Comparison of ENCODE assay signal across 8 cellular contexts in genomic region chr1:3453203-3453761, GRCh38. TPM values are rescaled to one million over a fixed set of nuclear protein-coding genes. Genes with fewer than 3 reads are reported as not detected.
DNase-seq lines count a peak whose midpoint lies in the region; ATAC-seq and TF ChIP-seq lines count a peak whose summit lies in the region.

No MANE protein-coding gene starts in this region.

- TF ChIP-seq EP300 in neural cell (conservative IDR thresholded peaks at IDR 0.05; ENCODE audit: poor library complexity, severe bottlenecking), result no peak
- TF ChIP-seq EP300 in stomach (IDR thresholded peaks at IDR 0.05), result no peak

- no peaks in the 10 kb centered on the region for H3K9me3 Mint-ChIP-seq in HFFc6
- H3K9me3 Mint-ChIP-seq in activated T-helper 1 cell treated with anti-CD3 and anti-CD28 coated beads, Interleukin-12 subunit alpha, Interleukin-12 subunit beta, Interleukin-2, Interleukin-4 antibody, amounts not matched to agents 30 ng/mL and 10 ng/mL and 1 ng/mL, durations not matched to agents 14 hours and 24 hours and 36 hours, result no peaks in the 10 kb centered on the region

- DNase-seq in CMK (ENCODE audit: low read depth) (peak; percentile 64), HFFc6 (peak; percentile 50), PC-9 (peak; percentile 50 to 85), fibroblast of pulmonary artery (ENCODE audit: low read depth) (peak; percentile 65), stomach (peak; percentile 88)
- peak; percentile 56 for DNase-seq in activated T-helper 1 cell treated with anti-CD3 and anti-CD28 coated beads, Interleukin-12 subunit alpha, Interleukin-12 subunit beta, Interleukin-2, Interleukin-4 antibody, amounts not matched to agents 30 ng/mL and 10 ng/mL and 1 ng/mL, durations not matched to agents 14 hours and 24 hours and 36 hours (ENCODE audit: low spot score)

- H3K4me2 ChIP-seq in PC-9 (peak overlapping the region; percentile 76; the same call in 1 of the 2 replicates), neural cell (ENCODE audit: low read length) (no peak overlapping the region)

- H3K9me3 ChIP-seq in PC-9 (ENCODE audit: insufficient read depth, low read depth), result no peaks in the 10 kb centered on the region
- no peaks in the 10 kb centered on the region for H3K9me3 ChIP-seq in neural cell (ENCODE audit: low read length)
- peaks cover 0 to under 1% (median 0%) of the 10 kb centered on the region in 4 donors for H3K9me3 ChIP-seq in stomach

- peaks cover 10% of the 10 kb centered on the region for H3K4me1 ChIP-seq in PC-9 (replicated peaks; ENCODE audit: insufficient read depth)
- peaks cover 38 to 54% (median 52%) of the 10 kb centered on the region in 4 donors for H3K4me1 ChIP-seq in stomach

- H3K9ac ChIP-seq in neural cell (ENCODE audit: low read length), result no peak overlapping the region

- BruUV-seq in PC-9 (replicated peaks; lab: Mats Ljungman, UMichigan), result no TSS peak

- TF ChIP-seq CTCF in HFFc6 (IDR thresholded peaks at IDR 0.05), result peak; percentile 97
- TF ChIP-seq CTCF in PC-9 (conservative IDR thresholded peaks at IDR 0.05), result peak; percentile 92
- peak; percentile 91 for TF ChIP-seq CTCF in fibroblast of pulmonary artery (IDR thresholded peaks at IDR 0.05; ENCODE audit: low read length, missing control alignments)
- peak; percentile 95 for TF ChIP-seq CTCF in neural cell (IDR thresholded peaks at IDR 0.05; ENCODE audit: poor library complexity, severe bottlenecking)
- peak in 5 of 7 experiments; percentile 87 to 97 (median 92) for TF ChIP-seq CTCF in stomach (IDR thresholded peaks at IDR 0.05)

- peaks cover 10% of the 10 kb centered on the region; the same call in 1 of the 2 replicates for H3F3A ChIP-seq in PC-9 (ENCODE audit: insufficient read depth, low read depth)
- H3F3A ChIP-seq in neural cell (ENCODE audit: insufficient read depth, low read length, poor library complexity, severe bottlenecking), result no peaks in the 10 kb centered on the region

- H3K27ac Mint-ChIP-seq in HFFc6, result no peak overlapping the region
- no peak overlapping the region for H3K27ac Mint-ChIP-seq in activated T-helper 1 cell treated with anti-CD3 and anti-CD28 coated beads, Interleukin-12 subunit alpha, Interleukin-12 subunit beta, Interleukin-2, Interleukin-4 antibody, amounts not matched to agents 30 ng/mL and 10 ng/mL and 1 ng/mL, durations not matched to agents 14 hours and 24 hours and 36 hours

- H3K4me1 Mint-ChIP-seq in HFFc6 (ENCODE audit: low read depth), result no peaks in the 10 kb centered on the region
- no peaks in the 10 kb centered on the region for H3K4me1 Mint-ChIP-seq in activated T-helper 1 cell treated with anti-CD3 and anti-CD28 coated beads, Interleukin-12 subunit alpha, Interleukin-12 subunit beta, Interleukin-2, Interleukin-4 antibody, amounts not matched to agents 30 ng/mL and 10 ng/mL and 1 ng/mL, durations not matched to agents 14 hours and 24 hours and 36 hours (ENCODE audit: low read depth)

- POLR2A ChIA-PET in PC-9 (lab: Charles Lee; ENCODE audit: unreplicated experiment), result interaction anchor here (0.7 kb wide), 1 partner anchor 28 kb away, joined by 4 read pairs; no protein-coding TSS in a partner anchor

- CTCF ChIA-PET in PC-9 (lab: Charles Lee), result interaction anchor here (0.6 to 1.7 kb wide), 19 partner anchors 18 to 1553 kb away, joined by 3 to 23 read pairs (median 5); partner anchors contain the start of genes C1orf174, CEP104 and DFFB

- H3K27me3 ChIP-seq in PC-9 (ENCODE audit: insufficient read depth, low read depth), result peaks cover 24% of the 10 kb centered on the region
- H3K27me3 ChIP-seq in neural cell (ENCODE audit: insufficient read depth, low read depth, low read length), result peaks cover 5% of the 10 kb centered on the region
- H3K27me3 ChIP-seq in stomach, result peaks cover 4 to 65% (median 33%) of the 10 kb centered on the region in 3 donors

- peaks cover 9% of the 10 kb centered on the region for H3K27me3 Mint-ChIP-seq in HFFc6 (ENCODE audit: insufficient read depth)
- H3K27me3 Mint-ChIP-seq in activated T-helper 1 cell treated with anti-CD3 and anti-CD28 coated beads, Interleukin-12 subunit alpha, Interleukin-12 subunit beta, Interleukin-2, Interleukin-4 antibody, amounts not matched to agents 30 ng/mL and 10 ng/mL and 1 ng/mL, durations not matched to agents 14 hours and 24 hours and 36 hours (ENCODE audit: insufficient read depth), result peaks cover 12% of the 10 kb centered on the region

- H3K4me3 ChIP-seq in PC-9 (no peak overlapping the region), fibroblast of pulmonary artery (replicated peaks; ENCODE audit: low read depth, low read length) (no peak overlapping the region), neural cell (ENCODE audit: low read length) (no peak overlapping the region), stomach (no peak overlapping the region)

- H3K36me3 Mint-ChIP-seq in HFFc6 (ENCODE audit: low read depth), result no peaks in the 10 kb centered on the region
- H3K36me3 Mint-ChIP-seq in activated T-helper 1 cell treated with anti-CD3 and anti-CD28 coated beads, Interleukin-12 subunit alpha, Interleukin-12 subunit beta, Interleukin-2, Interleukin-4 antibody, amounts not matched to agents 30 ng/mL and 10 ng/mL and 1 ng/mL, durations not matched to agents 14 hours and 24 hours and 36 hours (ENCODE audit: low read depth), result no peaks in the 10 kb centered on the region

- no peak overlapping the region for H3K27ac ChIP-seq in PC-9
- H3K27ac ChIP-seq in neural cell (ENCODE audit: low read length), result no peak overlapping the region
- peak overlapping the region; percentile 73 to 93 (median 92) for H3K27ac ChIP-seq in stomach

- H4K20me1 ChIP-seq in PC-9 (ENCODE audit: insufficient read depth), result no peaks in the 10 kb centered on the region
- H4K20me1 ChIP-seq in neural cell (ENCODE audit: insufficient read depth), result no peaks in the 10 kb centered on the region

- no peak for TF ChIP-seq POLR2A in stomach (IDR thresholded peaks at IDR 0.05)

- peak; percentile 95 for TF ChIP-seq RAD21 in neural cell (conservative IDR thresholded peaks at IDR 0.05)

- H3K36me3 ChIP-seq in PC-9 (ENCODE audit: low read depth) (no peaks in the 10 kb centered on the region), neural cell (ENCODE audit: insufficient read depth, low read length) (no peaks in the 10 kb centered on the region), stomach (no peaks in the 10 kb centered on the region)

- 17 to 23% (median 21%) methylated on average over 13 to 18 of the region's 18 CpGs for WGBS in stomach, 5 donors

- intact Hi-C loops in PC-9 (cut with micrococcal nuclease; ENCODE audit: unreplicated experiment) (loop anchor here (1.0 to 5.0 kb wide), 5 partner anchors 30 to 448 kb away; partner anchors contain the start of genes C1orf174 and LRRC47), stomach (cut with DNase I; ENCODE audit: low total_unique reads) (no loop called here)
- intact Hi-C loops in activated T-helper 1 cell treated with anti-CD3 and anti-CD28 coated beads, Interleukin-12 subunit alpha, Interleukin-12 subunit beta, Interleukin-2, Interleukin-4 antibody, amounts not matched to agents 30 ng/mL and 10 ng/mL and 1 ng/mL, durations not matched to agents 14 hours and 24 hours and 36 hours (cut with micrococcal nuclease), result loop anchor here (1.0 kb wide), 2 partner anchors 31 to 166 kb away; no protein-coding TSS in a partner anchor

- H3K4me3 Mint-ChIP-seq in HFFc6, result no peak overlapping the region
- H3K4me3 Mint-ChIP-seq in activated T-helper 1 cell treated with anti-CD3 and anti-CD28 coated beads, Interleukin-12 subunit alpha, Interleukin-12 subunit beta, Interleukin-2, Interleukin-4 antibody, amounts not matched to agents 30 ng/mL and 10 ng/mL and 1 ng/mL, durations not matched to agents 14 hours and 24 hours and 36 hours, result no peak overlapping the region

- no peak overlapping the region for H2AFZ ChIP-seq in PC-9
- H2AFZ ChIP-seq in neural cell (ENCODE audit: low read depth, low read length), result no peak overlapping the region

- ATAC-seq in GM21825 (IDR thresholded peaks at IDR 0.05; ENCODE audit: unreplicated experiment), result no peak

- H3K9me2 ChIP-seq in PC-9 (ENCODE audit: insufficient read depth), result no peaks in the 10 kb centered on the region
- no peaks in the 10 kb centered on the region for H3K9me2 ChIP-seq in neural cell (ENCODE audit: insufficient read depth, low read length)

- H3K79me2 ChIP-seq in PC-9 (ENCODE audit: low read depth), result 0 out of 2 replicates have a peak, but pooled peaks cover 9% of the 10 kb centered on the region
- no peaks in the 10 kb centered on the region for H3K79me2 ChIP-seq in neural cell (replicated peaks; ENCODE audit: insufficient read depth, low read length)

TF ChIP-seq in neural cell, 6 proteins besides CTCF, POLR2A, EP300 and RAD21 (continues in another document):
- TF ChIP-seq TAF1 (IDR thresholded peaks at IDR 0.05; ENCODE audit: low read depth), result no peak

RNA-seq across cellular contexts. Expression of gene ARHGEF16, which starts 1.2 kb away (rescaled TPM):
- under 1 TPM in 3 of 6 experiments, not detected in 3; 0.08 to 0.18 (median 0.17) TPM for total RNA-seq in HFFc6 (2021; fragmentation: NEBNext Ultra II Directional; extraction: Animal tissue kit (Norgen Biotek cat#: 25700))
- total RNA-seq in PC-9 (2021) (25.1 and 29.1 TPM in 2 replicates), stomach (100 to 1,000 TPM in 2 of 5 donors, 10 to 100 TPM in 3; 16.9 to 149 (median 51.0) TPM)
- not detected in 2 replicates for total RNA-seq in activated T-helper 1 cell treated with anti-CD3 and anti-CD28 coated beads, Interleukin-12 subunit alpha, Interleukin-12 subunit beta, Interleukin-2, Interleukin-4 antibody, amounts not matched to agents 30 ng/mL and 10 ng/mL and 1 ng/mL, durations not matched to agents 14 hours and 24 hours and 36 hours
- polyA plus RNA-seq in neural cell (0.64 and 0.96 TPM in 2 replicates), stomach (10 to 100 TPM; 14.6 to 28.4 (median 23.1) TPM)
- 0.23 and 0.24 TPM in 2 replicates for polyA minus RNA-seq in neural cell

Comparison
In these comparisons a context has a peak if more than half of its experiments do, and no peak if none do; other contexts are left out.
1. H3K27ac ChIP-seq: peak in stomach (5 of 5); none in PC-9 (single experiment) and neural cell (single experiment).
2. RNA of gene ARHGEF16, which starts 1.2 kb away (total RNA-seq): 16.9 to 149 TPM in stomach and 25.1 to 29.1 TPM in PC-9; 0.08 to 0.18 TPM in HFFc6 and not detected in activated T-helper 1 cell treated with anti-CD3 and anti-CD28 coated beads, Interleukin-12 subunit alpha, Interleukin-12 subunit beta, Interleukin-2, Interleukin-4 antibody, amounts not matched to agents 30 ng/mL and 10 ng/mL and 1 ng/mL, durations not matched to agents 14 hours and 24 hours and 36 hours; every median in the first group is over 10 times any median in the second.
3. Peak in every context shown above with its lines, with median percentiles within 50 percentile points of each other: DNase-seq and CTCF ChIP-seq.